In the genomic region with DNA sequence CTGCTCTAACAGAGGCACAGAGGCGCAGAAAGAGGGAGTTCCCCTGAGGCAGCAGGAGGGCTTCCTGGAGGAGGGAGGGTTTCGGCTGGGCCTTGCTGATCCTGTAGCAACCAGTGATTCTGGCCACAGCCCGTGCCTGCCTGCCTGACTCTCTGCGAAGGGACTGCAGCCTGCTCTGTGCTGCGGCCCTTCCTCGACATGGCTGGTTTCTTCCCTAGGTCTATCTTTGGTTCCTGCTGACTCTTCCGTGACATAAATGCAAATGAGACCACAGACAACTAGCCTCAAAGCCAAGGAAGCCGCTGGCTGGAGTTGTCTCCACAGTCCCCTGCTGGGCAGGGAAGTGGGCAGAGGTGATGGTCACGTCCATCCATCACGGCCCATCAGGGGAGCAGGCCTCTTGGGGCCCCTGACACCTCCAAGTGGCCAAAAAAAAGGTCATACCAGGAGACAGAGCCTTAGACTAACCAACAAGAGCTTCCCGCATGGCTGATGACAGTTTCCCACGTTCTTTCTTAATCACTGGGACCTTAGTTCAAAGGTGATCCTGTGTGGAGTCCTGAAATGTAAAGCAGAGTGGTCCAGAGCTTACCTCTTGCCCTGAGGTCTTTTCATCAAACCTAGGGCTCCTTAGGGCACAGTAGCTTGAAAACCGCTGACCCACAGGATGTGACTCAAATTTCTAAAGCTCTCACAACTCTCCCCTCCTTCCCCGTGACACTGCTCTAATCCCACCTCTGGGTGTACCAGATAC, we compare ENCODE assay signal across 1 cellular context.
A peak's percentile ranks its signal among the peaks of the same experiment; 100 is the strongest.
TF ChIP-seq lines count a peak whose summit lies in the region.

No MANE protein-coding gene starts in this region.

TF ChIP-seq in K562, 482 proteins besides CTCF, POLR2A, EP300 and RAD21 (continued from another document and continues in another):
- TF ChIP-seq, protein P1, sequence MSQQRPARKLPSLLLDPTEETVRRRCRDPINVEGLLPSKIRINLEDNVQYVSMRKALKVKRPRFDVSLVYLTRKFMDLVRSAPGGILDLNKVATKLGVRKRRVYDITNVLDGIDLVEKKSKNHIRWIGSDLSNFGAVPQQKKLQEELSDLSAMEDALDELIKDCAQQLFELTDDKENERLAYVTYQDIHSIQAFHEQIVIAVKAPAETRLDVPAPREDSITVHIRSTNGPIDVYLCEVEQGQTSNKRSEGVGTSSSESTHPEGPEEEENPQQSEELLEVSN (IDR thresholded peaks at IDR 0.05; ENCODE audit: borderline replicate concordance in 1 of 2, extremely low read depth in 1 of 2, insufficient read depth in 1 of 2, insufficient read length in 1 of 2, low read depth in 1 of 2, low read length in 1 of 2, poor library complexity in 1 of 2, severe bottlenecking in 1 of 2) = peak in 1 of 2 experiments; percentile 28
- TF ChIP-seq HMG20A (CRISPR knock-in tag; conservative IDR thresholded peaks at IDR 0.05) = no peak
- no peak for TF ChIP-seq ZNF507 (tag; conservative IDR thresholded peaks at IDR 0.05)
- no peak for TF ChIP-seq NR2C2 (CRISPR knock-in tag; IDR thresholded peaks at IDR 0.05)
- TF ChIP-seq NR2C2 (tag; IDR thresholded peaks at IDR 0.05) = peak; percentile 89
- TF ChIP-seq XRCC5 (IDR thresholded peaks at IDR 0.05; ENCODE audit: low read depth, low read length) = no peak
- TF ChIP-seq SIX5 (IDR thresholded peaks at IDR 0.05; ENCODE audit: borderline replicate concordance in 1 of 2, insufficient read depth in 1 of 2, low read depth in 1 of 2, low read length in 2 of 2) = no peak
- TF ChIP-seq ZZZ3 (IDR thresholded peaks at IDR 0.05) = no peak
- TF ChIP-seq ZNF175 (CRISPR knock-in tag; IDR thresholded peaks at IDR 0.05; ENCODE audit: low read depth) = no peak; the same call in 1 of the 2 replicates
- TF ChIP-seq JUN (IDR thresholded peaks at IDR 0.05; ENCODE audit: borderline replicate concordance, low read depth, low read length) = 0 out of 2 replicates have a peak, but pooled peaks have one; percentile 9
- no peak for TF ChIP-seq JUN (CRISPR knock-in tag; IDR thresholded peaks at IDR 0.05; ENCODE audit: borderline replicate concordance)
- no peak for TF ChIP-seq ARID2 (IDR thresholded peaks at IDR 0.05)
- no peak for TF ChIP-seq NCOA1 (IDR thresholded peaks at IDR 0.05; ENCODE audit: low read depth)
- no peak for TF ChIP-seq GTF2F1 (IDR thresholded peaks at IDR 0.05; ENCODE audit: low read depth, low read length)
- no peak for TF ChIP-seq HMGN3 (IDR thresholded peaks at IDR 0.05; ENCODE audit: borderline replicate concordance, extremely low read depth, insufficient read length, low read depth, low read length)
- TF ChIP-seq YY1 (IDR thresholded peaks at IDR 0.05; ENCODE audit: borderline replicate concordance in 1 of 3, control insufficient read depth in 1 of 3, extremely low read depth in 1 of 3, insufficient read depth in 3 of 3, insufficient read length in 1 of 3, insufficient replicate concordance in 2 of 3, low read depth in 1 of 3, low read length in 2 of 3) = no peak
- peak; percentile 14 for TF ChIP-seq RBM25 (IDR thresholded peaks at IDR 0.05; ENCODE audit: low read depth, low read length, severe bottlenecking)
- TF ChIP-seq ZNF75A (CRISPR knock-in tag; IDR thresholded peaks at IDR 0.05) = no peak
- peak; percentile 89 for TF ChIP-seq ZNF436 (CRISPR knock-in tag; IDR thresholded peaks at IDR 0.05)
- TF ChIP-seq ZNF830 (CRISPR knock-in tag; IDR thresholded peaks at IDR 0.05) = no peak
- TF ChIP-seq, protein P2, sequence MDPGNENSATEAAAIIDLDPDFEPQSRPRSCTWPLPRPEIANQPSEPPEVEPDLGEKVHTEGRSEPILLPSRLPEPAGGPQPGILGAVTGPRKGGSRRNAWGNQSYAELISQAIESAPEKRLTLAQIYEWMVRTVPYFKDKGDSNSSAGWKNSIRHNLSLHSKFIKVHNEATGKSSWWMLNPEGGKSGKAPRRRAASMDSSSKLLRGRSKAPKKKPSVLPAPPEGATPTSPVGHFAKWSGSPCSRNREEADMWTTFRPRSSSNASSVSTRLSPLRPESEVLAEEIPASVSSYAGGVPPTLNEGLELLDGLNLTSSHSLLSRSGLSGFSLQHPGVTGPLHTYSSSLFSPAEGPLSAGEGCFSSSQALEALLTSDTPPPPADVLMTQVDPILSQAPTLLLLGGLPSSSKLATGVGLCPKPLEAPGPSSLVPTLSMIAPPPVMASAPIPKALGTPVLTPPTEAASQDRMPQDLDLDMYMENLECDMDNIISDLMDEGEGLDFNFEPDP (CRISPR knock-in tag; IDR thresholded peaks at IDR 0.05) = 0 out of 2 replicates have a peak, but pooled peaks have one; percentile 19
- peak; percentile 80 for TF ChIP-seq FOSL1 (tag; conservative IDR thresholded peaks at IDR 0.05)
- no peak for TF ChIP-seq WHSC1 (IDR thresholded peaks at IDR 0.05; ENCODE audit: low read length)
- TF ChIP-seq TCF3 (CRISPR knock-in tag; IDR thresholded peaks at IDR 0.05) = 0 out of 2 replicates have a peak, but pooled peaks have one; percentile 1
- TF ChIP-seq RCOR1 (IDR thresholded peaks at IDR 0.05; ENCODE audit: borderline replicate concordance in 1 of 2, low read depth in 2 of 2, low read length in 2 of 2) = 0 out of 4 replicates have a peak, but pooled peaks of 1 of the 2 experiments have one; percentile 6
- TF ChIP-seq, protein P3, sequence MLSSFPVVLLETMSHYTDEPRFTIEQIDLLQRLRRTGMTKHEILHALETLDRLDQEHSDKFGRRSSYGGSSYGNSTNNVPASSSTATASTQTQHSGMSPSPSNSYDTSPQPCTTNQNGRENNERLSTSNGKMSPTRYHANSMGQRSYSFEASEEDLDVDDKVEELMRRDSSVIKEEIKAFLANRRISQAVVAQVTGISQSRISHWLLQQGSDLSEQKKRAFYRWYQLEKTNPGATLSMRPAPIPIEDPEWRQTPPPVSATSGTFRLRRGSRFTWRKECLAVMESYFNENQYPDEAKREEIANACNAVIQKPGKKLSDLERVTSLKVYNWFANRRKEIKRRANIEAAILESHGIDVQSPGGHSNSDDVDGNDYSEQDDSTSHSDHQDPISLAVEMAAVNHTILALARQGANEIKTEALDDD (IDR thresholded peaks at IDR 0.05) = no peak; the same call in 1 of the 2 replicates
- no peak for TF ChIP-seq TRIM28 (IDR thresholded peaks at IDR 0.05)
- TF ChIP-seq, protein P4, sequence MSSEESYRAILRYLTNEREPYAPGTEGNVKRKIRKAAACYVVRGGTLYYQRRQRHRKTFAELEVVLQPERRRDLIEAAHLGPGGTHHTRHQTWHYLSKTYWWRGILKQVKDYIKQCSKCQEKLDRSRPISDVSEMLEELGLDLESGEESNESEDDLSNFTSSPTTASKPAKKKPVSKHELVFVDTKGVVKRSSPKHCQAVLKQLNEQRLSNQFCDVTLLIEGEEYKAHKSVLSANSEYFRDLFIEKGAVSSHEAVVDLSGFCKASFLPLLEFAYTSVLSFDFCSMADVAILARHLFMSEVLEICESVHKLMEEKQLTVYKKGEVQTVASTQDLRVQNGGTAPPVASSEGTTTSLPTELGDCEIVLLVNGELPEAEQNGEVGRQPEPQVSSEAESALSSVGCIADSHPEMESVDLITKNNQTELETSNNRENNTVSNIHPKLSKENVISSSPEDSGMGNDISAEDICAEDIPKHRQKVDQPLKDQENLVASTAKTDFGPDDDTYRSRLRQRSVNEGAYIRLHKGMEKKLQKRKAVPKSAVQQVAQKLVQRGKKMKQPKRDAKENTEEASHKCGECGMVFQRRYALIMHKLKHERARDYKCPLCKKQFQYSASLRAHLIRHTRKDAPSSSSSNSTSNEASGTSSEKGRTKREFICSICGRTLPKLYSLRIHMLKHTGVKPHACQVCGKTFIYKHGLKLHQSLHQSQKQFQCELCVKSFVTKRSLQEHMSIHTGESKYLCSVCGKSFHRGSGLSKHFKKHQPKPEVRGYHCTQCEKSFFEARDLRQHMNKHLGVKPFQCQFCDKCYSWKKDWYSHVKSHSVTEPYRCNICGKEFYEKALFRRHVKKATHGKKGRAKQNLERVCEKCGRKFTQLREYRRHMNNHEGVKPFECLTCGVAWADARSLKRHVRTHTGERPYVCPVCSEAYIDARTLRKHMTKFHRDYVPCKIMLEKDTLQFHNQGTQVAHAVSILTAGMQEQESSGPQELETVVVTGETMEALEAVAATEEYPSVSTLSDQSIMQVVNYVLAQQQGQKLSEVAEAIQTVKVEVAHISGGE (CRISPR knock-in tag; IDR thresholded peaks at IDR 0.05) = no peak
- no peak for TF ChIP-seq KAT2B (IDR thresholded peaks at IDR 0.05; ENCODE audit: low read depth, low read length)
- no peak for TF ChIP-seq BRCA1 (IDR thresholded peaks at IDR 0.05)
- no peak for TF ChIP-seq BRCA1 (CRISPR knock-in tag; IDR thresholded peaks at IDR 0.05)
- no peak for TF ChIP-seq FOXA1 (IDR thresholded peaks at IDR 0.05; ENCODE audit: borderline replicate concordance)
- no peak for TF ChIP-seq MED1 (CRISPR knock-in tag; IDR thresholded peaks at IDR 0.05; ENCODE audit: borderline replicate concordance)
- no peak for TF ChIP-seq IFI16 (CRISPR knock-in tag; IDR thresholded peaks at IDR 0.05)
- TF ChIP-seq, protein P5, sequence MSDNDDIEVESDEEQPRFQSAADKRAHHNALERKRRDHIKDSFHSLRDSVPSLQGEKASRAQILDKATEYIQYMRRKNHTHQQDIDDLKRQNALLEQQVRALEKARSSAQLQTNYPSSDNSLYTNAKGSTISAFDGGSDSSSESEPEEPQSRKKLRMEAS (CRISPR knock-in tag; IDR thresholded peaks at IDR 0.05) = peak; percentile 38; the same call in 1 of the 2 replicates
- no peak for TF ChIP-seq ZNF780A (CRISPR knock-in tag; IDR thresholded peaks at IDR 0.05)
- TF ChIP-seq, protein P6, sequence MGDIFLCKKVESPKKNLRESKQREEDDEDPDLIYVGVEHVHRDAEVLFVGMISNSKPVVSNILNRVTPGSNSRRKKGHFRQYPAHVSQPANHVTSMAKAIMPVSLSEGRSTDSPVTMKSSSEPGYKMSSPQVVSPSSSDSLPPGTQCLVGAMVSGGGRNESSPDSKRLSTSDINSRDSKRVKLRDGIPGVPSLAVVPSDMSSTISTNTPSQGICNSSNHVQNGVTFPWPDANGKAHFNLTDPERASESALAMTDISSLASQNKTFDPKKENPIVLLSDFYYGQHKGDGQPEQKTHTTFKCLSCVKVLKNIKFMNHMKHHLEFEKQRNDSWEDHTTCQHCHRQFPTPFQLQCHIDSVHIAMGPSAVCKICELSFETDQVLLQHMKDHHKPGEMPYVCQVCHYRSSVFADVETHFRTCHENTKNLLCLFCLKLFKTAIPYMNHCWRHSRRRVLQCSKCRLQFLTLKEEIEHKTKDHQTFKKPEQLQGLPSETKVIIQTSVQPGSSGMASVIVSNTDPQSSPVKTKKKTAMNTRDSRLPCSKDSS (IDR thresholded peaks at IDR 0.05; ENCODE audit: low read depth, partially characterized antibody) = no peak
- TF ChIP-seq, protein P7, sequence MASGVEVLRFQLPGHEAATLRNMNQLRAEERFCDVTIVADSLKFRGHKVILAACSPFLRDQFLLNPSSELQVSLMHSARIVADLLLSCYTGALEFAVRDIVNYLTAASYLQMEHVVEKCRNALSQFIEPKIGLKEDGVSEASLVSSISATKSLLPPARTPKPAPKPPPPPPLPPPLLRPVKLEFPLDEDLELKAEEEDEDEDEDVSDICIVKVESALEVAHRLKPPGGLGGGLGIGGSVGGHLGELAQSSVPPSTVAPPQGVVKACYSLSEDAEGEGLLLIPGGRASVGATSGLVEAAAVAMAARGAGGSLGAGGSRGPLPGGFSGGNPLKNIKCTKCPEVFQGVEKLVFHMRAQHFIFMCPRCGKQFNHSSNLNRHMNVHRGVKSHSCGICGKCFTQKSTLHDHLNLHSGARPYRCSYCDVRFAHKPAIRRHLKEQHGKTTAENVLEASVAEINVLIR (CRISPR knock-in tag; IDR thresholded peaks at IDR 0.05) = no peak
- TF ChIP-seq MEIS2 (IDR thresholded peaks at IDR 0.05; ENCODE audit: partially characterized antibody) = peak; percentile 56
- TF ChIP-seq TEAD1 (CRISPR knock-in tag; IDR thresholded peaks at IDR 0.05) = 0 out of 4 replicates have a peak, but pooled peaks have one; percentile 1 to 37
- no peak for TF ChIP-seq CAMTA2 (CRISPR knock-in tag; conservative IDR thresholded peaks at IDR 0.05)
- TF ChIP-seq ETV6 (IDR thresholded peaks at IDR 0.05; ENCODE audit: borderline replicate concordance in 1 of 2, low read depth in 2 of 2, low read length in 1 of 2) = no peak
- TF ChIP-seq ETV6 (CRISPR knock-in tag; IDR thresholded peaks at IDR 0.05; ENCODE audit: borderline replicate concordance) = no peak
- TF ChIP-seq ZNF717 (CRISPR knock-in tag; IDR thresholded peaks at IDR 0.05) = no peak
- TF ChIP-seq, protein P8, sequence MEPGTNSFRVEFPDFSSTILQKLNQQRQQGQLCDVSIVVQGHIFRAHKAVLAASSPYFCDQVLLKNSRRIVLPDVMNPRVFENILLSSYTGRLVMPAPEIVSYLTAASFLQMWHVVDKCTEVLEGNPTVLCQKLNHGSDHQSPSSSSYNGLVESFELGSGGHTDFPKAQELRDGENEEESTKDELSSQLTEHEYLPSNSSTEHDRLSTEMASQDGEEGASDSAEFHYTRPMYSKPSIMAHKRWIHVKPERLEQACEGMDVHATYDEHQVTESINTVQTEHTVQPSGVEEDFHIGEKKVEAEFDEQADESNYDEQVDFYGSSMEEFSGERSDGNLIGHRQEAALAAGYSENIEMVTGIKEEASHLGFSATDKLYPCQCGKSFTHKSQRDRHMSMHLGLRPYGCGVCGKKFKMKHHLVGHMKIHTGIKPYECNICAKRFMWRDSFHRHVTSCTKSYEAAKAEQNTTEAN (CRISPR knock-in tag; IDR thresholded peaks at IDR 0.05) = no peak
- no peak for TF ChIP-seq GTF2E2 (tag; IDR thresholded peaks at IDR 0.05)
- TF ChIP-seq, protein P9, sequence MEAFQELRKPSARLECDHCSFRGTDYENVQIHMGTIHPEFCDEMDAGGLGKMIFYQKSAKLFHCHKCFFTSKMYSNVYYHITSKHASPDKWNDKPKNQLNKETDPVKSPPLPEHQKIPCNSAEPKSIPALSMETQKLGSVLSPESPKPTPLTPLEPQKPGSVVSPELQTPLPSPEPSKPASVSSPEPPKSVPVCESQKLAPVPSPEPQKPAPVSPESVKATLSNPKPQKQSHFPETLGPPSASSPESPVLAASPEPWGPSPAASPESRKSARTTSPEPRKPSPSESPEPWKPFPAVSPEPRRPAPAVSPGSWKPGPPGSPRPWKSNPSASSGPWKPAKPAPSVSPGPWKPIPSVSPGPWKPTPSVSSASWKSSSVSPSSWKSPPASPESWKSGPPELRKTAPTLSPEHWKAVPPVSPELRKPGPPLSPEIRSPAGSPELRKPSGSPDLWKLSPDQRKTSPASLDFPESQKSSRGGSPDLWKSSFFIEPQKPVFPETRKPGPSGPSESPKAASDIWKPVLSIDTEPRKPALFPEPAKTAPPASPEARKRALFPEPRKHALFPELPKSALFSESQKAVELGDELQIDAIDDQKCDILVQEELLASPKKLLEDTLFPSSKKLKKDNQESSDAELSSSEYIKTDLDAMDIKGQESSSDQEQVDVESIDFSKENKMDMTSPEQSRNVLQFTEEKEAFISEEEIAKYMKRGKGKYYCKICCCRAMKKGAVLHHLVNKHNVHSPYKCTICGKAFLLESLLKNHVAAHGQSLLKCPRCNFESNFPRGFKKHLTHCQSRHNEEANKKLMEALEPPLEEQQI (IDR thresholded peaks at IDR 0.05) = no peak
- TF ChIP-seq NCOA4 (IDR thresholded peaks at IDR 0.05; ENCODE audit: partially characterized antibody) = no peak
- no peak for TF ChIP-seq ZNF347 (CRISPR knock-in tag; IDR thresholded peaks at IDR 0.05; ENCODE audit: low read depth)
- no peak for TF ChIP-seq FOS (IDR thresholded peaks at IDR 0.05; ENCODE audit: extremely low read depth, insufficient read length)
- TF ChIP-seq SRF (CRISPR knock-in tag; IDR thresholded peaks at IDR 0.05) = no peak
- TF ChIP-seq NEUROD1 (IDR thresholded peaks at IDR 0.05; ENCODE audit: borderline replicate concordance, low read depth, low read length, partially characterized antibody) = no peak
- TF ChIP-seq ZNF77 (CRISPR knock-in tag; IDR thresholded peaks at IDR 0.05) = no peak
- TF ChIP-seq FOXK2 (conservative IDR thresholded peaks at IDR 0.05 in 1 of 2, IDR thresholded peaks at IDR 0.05 in 1 of 2; ENCODE audit: low read depth in 2 of 2) = no peak
